In genomic region chr1:154884868-154885706, GRCh38 we compare ENCODE assay signal across 19 cellular contexts. TPM values are rescaled to one million over a fixed set of nuclear protein-coding genes. Genes with fewer than 3 reads are reported as not detected.
A peak's percentile ranks its signal among the peaks of the same experiment; 100 is the strongest.
DNase-seq lines count a peak whose midpoint lies in the region; ATAC-seq lines count a peak whose summit lies in the region.
"Had no signal": no experiment of that assay in that cellular context is flagged by ENCODE, and none has a peak within 500 bp of the region (broad histone marks: within the 10 kb centered on the region; RNA-seq: fewer than 3 reads in every experiment).

No MANE protein-coding gene starts in this region.

- ATAC-seq in T-helper 17 cell (no peak), GM19455 (IDR thresholded peaks at IDR 0.05; ENCODE audit: unreplicated experiment) (no peak), HG02678 (IDR thresholded peaks at IDR 0.05; ENCODE audit: unreplicated experiment) (no peak)
- ATAC-seq: left ventricle myocardium superior, T-cell had no signal

- no peak overlapping the region for H3K4me3 Mint-ChIP-seq in T-helper 17 cell
- H3K4me3 Mint-ChIP-seq: activated naive CD8-positive, alpha-beta T cell treated with anti-CD3 and anti-CD28 coated beads, Interleukin-2, amount 10 ng/mL, durations not matched to agents 7 days and 5 days; brain; CD4-positive, alpha-beta T cell; dendritic cell treated with granulocyte-macrophage colony-stimulating factor and Interleukin-4, amounts not matched to agents 40 ng/mL and 50 ng/mL, for 4 days; IgD-negative memory B cell; T-cell had no signal

- peaks cover 12% of the 10 kb centered on the region for H3K4me1 Mint-ChIP-seq in T-helper 17 cell

- peaks cover 12% of the 10 kb centered on the region for H3K27me3 Mint-ChIP-seq in T-helper 17 cell
- H3K27me3 Mint-ChIP-seq: CD4-positive, alpha-beta T cell; T-cell had no signal

- DNase-seq in DMS153 (lab: John Stamatoyannopoulos, UW) (peak; percentile 27), NCI-H128 (lab: John Stamatoyannopoulos, UW; ENCODE audit: unreplicated experiment) (peak; percentile 45), T-helper 17 cell (no peak), lung microvascular endothelial cell (ENCODE audit: low read depth in 2 of 2) (peak; percentile 87 to 89), dedifferentiated amniotic fluid mesenchymal stem cell (ENCODE audit: extremely low spot score) (no peak), HT-29 (ENCODE audit: low spot score) (no peak)
- DNase-seq: activated naive CD8-positive, alpha-beta T cell treated with anti-CD3 and anti-CD28 coated beads, Interleukin-2, amount 10 ng/mL, durations not matched to agents 7 days and 5 days; CD4-positive, alpha-beta T cell; left ventricle myocardium superior; NCI-H446 treated with DMSO at 0.1 percent for 48 hours; stimulated activated CD4-positive, alpha-beta T cell treated with anti-CD3 and anti-CD28 coated beads, Interleukin-2, amount 100 ng/mL, for 24 hours; stimulated activated naive CD8-positive, alpha-beta T cell treated with anti-CD3 and anti-CD28 coated beads, Interleukin-15, amount 100 ng/mL, for 72 hours; T-cell had no signal

- H3K9me3 ChIP-seq in T-helper 17 cell (ENCODE audit: control insufficient read depth, low read length, poor library complexity, severe bottlenecking): no peaks in the 10 kb centered on the region
- H3K9me3 ChIP-seq: esophagus muscularis mucosa had no signal

- peak overlapping the region; percentile 61 for H3K27ac Mint-ChIP-seq in T-helper 17 cell
- H3K27ac Mint-ChIP-seq: activated naive CD8-positive, alpha-beta T cell treated with anti-CD3 and anti-CD28 coated beads, Interleukin-2, amount 10 ng/mL, durations not matched to agents 7 days and 5 days; brain; CD4-positive, alpha-beta T cell; dendritic cell treated with granulocyte-macrophage colony-stimulating factor and Interleukin-4, amounts not matched to agents 40 ng/mL and 50 ng/mL, for 4 days; stimulated activated naive CD8-positive, alpha-beta T cell treated with anti-CD3 and anti-CD28 coated beads, Interleukin-15, amount 100 ng/mL, for 72 hours; T-cell had no signal

- H3K36me3 Mint-ChIP-seq in T-helper 17 cell (ENCODE audit: low read depth): peaks cover 5% of the 10 kb centered on the region
- H3K36me3 Mint-ChIP-seq: brain, T-cell had no signal

RNA-seq across cellular contexts. Expression of gene KCNN3, which starts 15.0 kb away (rescaled TPM):
- total RNA-seq in T-helper 17 cell (under 1 TPM; 0.12 to 0.29 TPM), lung microvascular endothelial cell (0.87 and 0.99 TPM in 2 replicates)
- total RNA-seq in HT-29 (2014; rRNA removed; shearing (Covaris generic)): not detected in 2 replicates
- total RNA-seq: CD4-positive, alpha-beta T cell had no signal

RNA-seq across cellular contexts. Expression of gene PMVK, which starts 51.4 kb away (rescaled TPM):
- total RNA-seq in T-helper 17 cell (10 to 100 TPM; 19.0 to 19.9 TPM), lung microvascular endothelial cell (7.6 and 13.9 TPM in 2 replicates)
- total RNA-seq in HT-29 (2014; rRNA removed; shearing (Covaris generic)): 15.7 and 18.9 TPM in 2 replicates

Comparison
In these comparisons a context has a peak if more than half of its experiments do, and no peak if none do; other contexts are left out.
1. DNase-seq: peak in DMS153 (single experiment), NCI-H128 (single experiment) and lung microvascular endothelial cell (2 of 2); none in T-helper 17 cell (0 of 3), dedifferentiated amniotic fluid mesenchymal stem cell (single experiment) and HT-29 (single experiment).